In genomic region chr16:13970708-13971422, GRCh38 we compare ENCODE assay signal across 23 cellular contexts.
"Had no signal": no experiment of that assay in that cellular context is flagged by ENCODE, and none has a peak within 500 bp of the region (broad histone marks: within the 10 kb centered on the region; RNA-seq: fewer than 3 reads in every experiment).

No MANE protein-coding gene starts in this region.

- H3K27ac ChIP-seq: esophagus squamous epithelium, gastroesophageal sphincter, neutrophil, psoas muscle, right lobe of liver, spleen, suprapubic skin, thyroid gland had no signal

- H3K9me3 ChIP-seq: esophagus squamous epithelium, mucosa of descending colon, neutrophil, right lobe of liver, suprapubic skin, thyroid gland had no signal

- ATAC-seq: gastroesophageal sphincter; left lobe of liver; mucosa of descending colon; naive thymus-derived CD8-positive, alpha-beta T cell; psoas muscle; right lobe of liver; stimulated activated naive B cell treated with anti-CD40 and anti-IgM and Interleukin-4, amounts not matched to agents 10 μg/mL and 1 μg/mL and 100 μg/mL, for 72 hours had no signal

- H3K27me3 ChIP-seq: esophagus squamous epithelium, gastroesophageal sphincter, neutrophil, right lobe of liver, spleen, suprapubic skin, thyroid gland had no signal

- H3K36me3 Mint-ChIP-seq: type B pancreatic cell had no signal

- H3K4me3 ChIP-seq: esophagus squamous epithelium, gastroesophageal sphincter, mucosa of descending colon, psoas muscle, right lobe of liver, spleen, suprapubic skin, thyroid gland had no signal

- H3K4me1 Mint-ChIP-seq: naive thymus-derived CD8-positive, alpha-beta T cell; stimulated activated naive B cell treated with anti-CD40 and anti-IgM and Interleukin-4, amounts not matched to agents 10 μg/mL and 1 μg/mL and 100 μg/mL, for 72 hours had no signal

- H3K36me3 ChIP-seq: esophagus squamous epithelium, gastroesophageal sphincter, neutrophil, right lobe of liver, spleen, suprapubic skin, thyroid gland had no signal

- H3K9me3 Mint-ChIP-seq: type B pancreatic cell had no signal

- H3K27ac Mint-ChIP-seq: naive thymus-derived CD8-positive, alpha-beta T cell; stimulated activated naive B cell treated with anti-CD40 and anti-IgM and Interleukin-4, amounts not matched to agents 10 μg/mL and 1 μg/mL and 100 μg/mL, for 72 hours; type B pancreatic cell had no signal

- FAIRE-seq: urothelium cell line had no signal

- H3K4me3 Mint-ChIP-seq: naive thymus-derived CD8-positive, alpha-beta T cell; stimulated activated naive B cell treated with anti-CD40 and anti-IgM and Interleukin-4, amounts not matched to agents 10 μg/mL and 1 μg/mL and 100 μg/mL, for 72 hours; type B pancreatic cell had no signal

- H3K4me1 ChIP-seq: esophagus squamous epithelium, gastroesophageal sphincter, psoas muscle, right lobe of liver, spleen, suprapubic skin, thyroid gland had no signal

- DNase-seq: effector memory CD4-positive, alpha-beta T cell; esophagus squamous epithelium; foreskin fibroblast; glutamatergic neuron; islet precursor cell; mammary epithelial cell; mucosa of descending colon; naive thymus-derived CD8-positive, alpha-beta T cell; psoas muscle; retina; right lobe of liver; spleen; stimulated activated CD4-positive, alpha-beta T cell treated with anti-CD3 and anti-CD28 coated beads, Interleukin-15, amount 100 ng/mL, for 24 hours; stimulated activated CD4-positive, alpha-beta T cell treated with anti-CD3 and anti-CD28 coated beads, Interleukin-1b, Interleukin-23, amount 100 ng/mL, for 48 hours; stimulated activated CD4-positive, alpha-beta T cell treated with anti-CD3 and anti-CD28 coated beads, Interleukin-4, amount 100 ng/mL, for 24 hours; stimulated activated naive B cell treated with anti-CD40 and anti-IgM and Interleukin-4, amounts not matched to agents 10 μg/mL and 1 μg/mL and 100 μg/mL, for 72 hours; thyroid gland had no signal
